Comparison of ENCODE assay signal across 8 cellular contexts in genomic region chrX:2696698-2697215, GRCh38. TPM values are rescaled to one million over a fixed set of nuclear protein-coding genes. Genes with fewer than 3 reads are reported as not detected.
DNase-seq lines count a peak whose midpoint lies in the region; ATAC-seq and TF ChIP-seq lines count a peak whose summit lies in the region.

No MANE protein-coding gene starts in this region.

- H3K27ac Mint-ChIP-seq in progenitor cell of endocrine pancreas = peak overlapping the region; percentile 70

- H3K4me1 ChIP-seq in effector memory CD4-positive, alpha-beta T cell (ENCODE audit: control insufficient read depth, insufficient read depth, low read length, poor library complexity, severe bottlenecking) = peaks cover 69% of the 10 kb centered on the region

- H3K4me3 ChIP-seq in effector memory CD4-positive, alpha-beta T cell (ENCODE audit: insufficient read depth, low read depth, low read length, poor library complexity, severe bottlenecking) = peak overlapping the region; percentile 30
- no peak overlapping the region for H3K4me3 ChIP-seq in dorsolateral prefrontal cortex

- H3K36me3 Mint-ChIP-seq in progenitor cell of endocrine pancreas (ENCODE audit: insufficient read depth) = peaks cover 23% of the 10 kb centered on the region

- intact Hi-C loops in dorsolateral prefrontal cortex (cut with DNase I) = no loop called here

- H3K27me3 Mint-ChIP-seq in progenitor cell of endocrine pancreas = no peaks in the 10 kb centered on the region

- peak in 1 of 3 donors; percentile 49 for DNase-seq in effector memory CD4-positive, alpha-beta T cell
- DNase-seq in progenitor cell of endocrine pancreas (ENCODE audit: low spot score, unreplicated experiment) = no peak
- DNase-seq in NCI-H2081 (lab: John Stamatoyannopoulos, UW) = no peak
- no peak for DNase-seq in dorsolateral prefrontal cortex
- DNase-seq in ureter (ENCODE audit: low spot score) = no peak

- H3K4me3 Mint-ChIP-seq in progenitor cell of endocrine pancreas (ENCODE audit: low read depth) = no peak overlapping the region

- H3K27me3 ChIP-seq in effector memory CD4-positive, alpha-beta T cell (replicated peaks; ENCODE audit: control insufficient read depth, insufficient read depth, low read length, poor library complexity, severe bottlenecking) = no peaks in the 10 kb centered on the region
- peaks cover 0 to 66% (median 21%) of the 10 kb centered on the region in 45 donors for H3K27me3 ChIP-seq in dorsolateral prefrontal cortex

- peaks cover 7% of the 10 kb centered on the region for H3K9me3 Mint-ChIP-seq in progenitor cell of endocrine pancreas (ENCODE audit: low read depth)

- peaks cover 50% of the 10 kb centered on the region for H3K4me1 Mint-ChIP-seq in progenitor cell of endocrine pancreas (ENCODE audit: low read depth)

- TF ChIP-seq CTCF in progenitor cell of endocrine pancreas (IDR thresholded peaks at IDR 0.05; ENCODE audit: unreplicated experiment) (no peak), dorsolateral prefrontal cortex (IDR thresholded peaks at IDR 0.05 in 54 of 56, conservative IDR thresholded peaks at IDR 0.05 in 2 of 56; ENCODE audit: low read depth in 1 of 56, partially characterized antibody in 56 of 56) (no peak)

- H3K27ac ChIP-seq in effector memory CD4-positive, alpha-beta T cell (ENCODE audit: insufficient read depth, low read length, poor library complexity, severe bottlenecking) = peak overlapping the region; percentile 59
- H3K27ac ChIP-seq in dorsolateral prefrontal cortex = peak overlapping the region in 8 of 59 donors; percentile 0 to 15 (median 8)

- no peaks in the 10 kb centered on the region for H3K9me3 ChIP-seq in effector memory CD4-positive, alpha-beta T cell (ENCODE audit: control insufficient read depth, low read length)

- ATAC-seq in GM18858 (IDR thresholded peaks at IDR 0.05; ENCODE audit: unreplicated experiment) (peak; percentile 97), HG02884 (IDR thresholded peaks at IDR 0.05; ENCODE audit: unreplicated experiment) (peak; percentile 90), SK-N-SH treated with all-trans-retinoic acid at 6 μM for 48 hours (peak; percentile 69)

- H3K36me3 ChIP-seq in effector memory CD4-positive, alpha-beta T cell (ENCODE audit: control insufficient read depth, insufficient read depth, low read length) = no peaks in the 10 kb centered on the region

TF ChIP-seq in SK-N-SH treated with all-trans-retinoic acid at 6 μM for 48 hours, 23 proteins besides CTCF, POLR2A, EP300 and RAD21:
- TF ChIP-seq PATZ1 (CRISPR knock-in tag; IDR thresholded peaks at IDR 0.05; ENCODE audit: borderline replicate concordance) = no peak
- TF ChIP-seq ZC3H10 (CRISPR knock-in tag; IDR thresholded peaks at IDR 0.05) = no peak
- TF ChIP-seq CREB5 (CRISPR knock-in tag; IDR thresholded peaks at IDR 0.05; ENCODE audit: low read depth) = no peak
- no peak for TF ChIP-seq SNAI2 (CRISPR knock-in tag; IDR thresholded peaks at IDR 0.05)
- TF ChIP-seq OSR1 (CRISPR knock-in tag; IDR thresholded peaks at IDR 0.05) = no peak
- TF ChIP-seq POU6F1 (CRISPR knock-in tag; IDR thresholded peaks at IDR 0.05; ENCODE audit: borderline replicate concordance, low read depth) = no peak
- TF ChIP-seq CSDC2 (CRISPR knock-in tag; IDR thresholded peaks at IDR 0.05) = no peak

RNA-seq across cellular contexts. Expression of gene CD99, which starts 5.7 kb away (rescaled TPM):
- total RNA-seq in progenitor cell of endocrine pancreas (328 and 362 TPM in 2 replicates), dorsolateral prefrontal cortex (100 to 1,000 TPM in 18 of 120 experiments, 10 to 100 TPM in 102; 27.0 to 172 (median 63.6) TPM), ureter (167 TPM)

RNA-seq across cellular contexts. Expression of gene XG, which starts 55.1 kb away (rescaled TPM):
- 1.2 and 2.4 TPM in 2 replicates for total RNA-seq in progenitor cell of endocrine pancreas
- total RNA-seq in dorsolateral prefrontal cortex = 1 to 10 TPM in 1 of 120 experiments, under 1 TPM in 20, not detected in 99; 0.16 to 1.3 (median 0.22) TPM
- total RNA-seq in ureter = 1.6 TPM
